In genomic region chr7:112462236-112462635, GRCh38 we compare ENCODE assay signal across 8 cellular contexts. TPM values are rescaled to one million over a fixed set of nuclear protein-coding genes. Genes with fewer than 3 reads are reported as not detected.
DNase-seq lines count a peak whose midpoint lies in the region; ATAC-seq and TF ChIP-seq lines count a peak whose summit lies in the region.

No MANE protein-coding gene starts in this region.

- peaks cover 4 to 23% (median 7%) of the 10 kb centered on the region in 3 donors for H3K4me1 ChIP-seq in gastroesophageal sphincter
- H3K4me1 ChIP-seq in skeletal muscle tissue (ENCODE audit: control insufficient read depth in 3 of 3, insufficient read depth in 3 of 3, low read length in 3 of 3): peaks cover 12 to 28% (median 26%) of the 10 kb centered on the region in 3 donors

- CTCF ChIA-PET in RWPE1 (lab: Yijun Ruan, JAX): interaction anchor here (0.6 to 1.2 kb wide), 4 partner anchors 13 to 358 kb away, joined by 3 to 4 read pairs (median 4); partner anchors contain the start of gene LSMEM1

- TF ChIP-seq EP300 in gastroesophageal sphincter (IDR thresholded peaks at IDR 0.05): no peak

- H3K4me3 ChIP-seq in gastroesophageal sphincter: no peak overlapping the region
- no peak overlapping the region for H3K4me3 ChIP-seq in skeletal muscle tissue (ENCODE audit: low read length in 3 of 3)

- H3K9ac ChIP-seq in skeletal muscle tissue (ENCODE audit: low read depth in 1 of 3, low read length in 3 of 3): no peak overlapping the region

- TF ChIP-seq CTCF in RWPE1 (conservative IDR thresholded peaks at IDR 0.05; ENCODE audit: low read depth) (no peak), gastroesophageal sphincter (IDR thresholded peaks at IDR 0.05) (peak in 1 of 4 experiments; percentile 8)

- H3K27me3 ChIP-seq in gastroesophageal sphincter (no peaks in the 10 kb centered on the region), skeletal muscle tissue (ENCODE audit: control insufficient read depth in 3 of 3, insufficient read depth in 3 of 3, low read length in 3 of 3) (no peaks in the 10 kb centered on the region)

- DNase-seq in HT-29 (ENCODE audit: low spot score) (peak; percentile 74), RWPE1 (ENCODE audit: low spot score) (peak; percentile 62)
- no peak for DNase-seq in activated naive CD4-positive, alpha-beta T cell treated with anti-CD3 and anti-CD28 coated beads, Interleukin-2, amount 50 U/mL, for 16 hours

- POLR2A ChIA-PET in RWPE1 (lab: Yijun Ruan, JAX; ENCODE audit: low non-redundant PET): interaction anchor here (1.1 to 1.2 kb wide), 2 partner anchors 11 to 42 kb away, joined by 4 to 5 read pairs; no protein-coding TSS in a partner anchor

- TF ChIP-seq POLR2A in gastroesophageal sphincter (IDR thresholded peaks at IDR 0.05): no peak

- ATAC-seq in gastroesophageal sphincter (peak; percentile 87), GM21447 (IDR thresholded peaks at IDR 0.05; ENCODE audit: unreplicated experiment) (no peak), GM18858 (IDR thresholded peaks at IDR 0.05; ENCODE audit: unreplicated experiment) (no peak), HG03342 (IDR thresholded peaks at IDR 0.05; ENCODE audit: unreplicated experiment) (no peak)

- H3K27ac ChIP-seq in RWPE1: no peak overlapping the region
- peak overlapping the region; percentile 36 to 61 (median 52) for H3K27ac ChIP-seq in gastroesophageal sphincter
- peak overlapping the region; percentile 4 for H3K27ac ChIP-seq in skeletal muscle tissue (ENCODE audit: low read depth, low read length)

- H3K36me3 ChIP-seq in gastroesophageal sphincter (peaks cover 6 to 95% of the 10 kb centered on the region in 2 donors), skeletal muscle tissue (ENCODE audit: control insufficient read depth in 3 of 3, insufficient read depth in 3 of 3, low read length in 3 of 3) (peaks cover 23 to 59% (median 55%) of the 10 kb centered on the region in 3 donors)

- H3K9me3 ChIP-seq in gastroesophageal sphincter: no peaks in the 10 kb centered on the region
- H3K9me3 ChIP-seq in skeletal muscle tissue (ENCODE audit: control insufficient read depth in 3 of 3, low read length in 3 of 3): no peaks in the 10 kb centered on the region

RNA-seq across cellular contexts. Expression of gene IFRD1, which starts 12.0 kb away (rescaled TPM):
- total RNA-seq in HT-29 (2014; rRNA removed; shearing (Covaris generic)): 54.8 and 58.9 TPM in 2 replicates
- total RNA-seq in gastroesophageal sphincter: 10 to 100 TPM; 36.8 to 78.3 (median 56.5) TPM
- total RNA-seq in skeletal muscle tissue: 15.1 TPM

RNA-seq across cellular contexts. Expression of gene LSMEM1, which starts 18.6 kb away (rescaled TPM):
- total RNA-seq in HT-29 (2014; rRNA removed; shearing (Covaris generic)): 0.39 TPM in 1 of 2 replicates, not detected in the other
- total RNA-seq in gastroesophageal sphincter (1 to 10 TPM; 1.3 to 9.5 (median 4.3) TPM), skeletal muscle tissue (13.0 TPM)
